In genomic region chr10:5828725-5829124, GRCh38 we compare ENCODE assay signal across 30 cellular contexts.
"Had no signal": no experiment of that assay in that cellular context is flagged by ENCODE, and none has a peak within 500 bp of the region (broad histone marks: within the 10 kb centered on the region; RNA-seq: fewer than 3 reads in every experiment).

No MANE protein-coding gene starts in this region.

- H3K27ac ChIP-seq: esophagus muscularis mucosa, left lung, neutrophil, ovary, suprapubic skin, tibial nerve had no signal

- H3K27me3 ChIP-seq: left lung, neutrophil, ovary, suprapubic skin, tibial nerve had no signal

- DNase-seq: activated CD4-positive, alpha-beta T cell treated with anti-CD3 and anti-CD28 coated beads for 4 hours; activated CD4-positive, alpha-beta T cell treated with anti-CD3 and anti-CD28 coated beads, Interleukin-2, amount 50 U/mL, for 4 hours; activated CD4-positive, CD25-positive, alpha-beta regulatory T cell; activated gamma-delta T cell treated with Interleukin-2 at 50 U/mL for 16 hours; activated naive CD4-positive, alpha-beta T cell treated with anti-CD3 and anti-CD28 coated beads, Interleukin-2, amount 50 U/mL, for 16 hours; amniotic stem cell; central memory CD4-positive, alpha-beta T cell; foreskin melanocyte; left lung; mesendoderm; mucosa of descending colon; ovary; stimulated activated CD4-positive, alpha-beta T cell treated with anti-CD3 and anti-CD28 coated beads, Interleukin-1b, Interleukin-23, amount 100 ng/mL, for 48 hours; stimulated activated CD4-positive, alpha-beta T cell treated with anti-CD3 and anti-CD28 coated beads, Interleukin-4, amount 100 ng/mL, for 4 hours; stimulated activated CD8-positive, alpha-beta memory T cell treated with anti-CD3 and anti-CD28 coated beads, Interleukin-4, amount 100 ng/mL, for 48 hours; stimulated activated naive CD4-positive, alpha-beta T cell; T-helper 1 cell had no signal

- H3K36me3 ChIP-seq: esophagus muscularis mucosa, left lung, neutrophil, ovary, suprapubic skin, tibial nerve had no signal

- FAIRE-seq: astrocyte, islet of Langerhans had no signal

- H3K4me3 Mint-ChIP-seq: activated T-helper 1 cell treated with anti-CD3 and anti-CD28 coated beads, Interleukin-12 subunit alpha, Interleukin-12 subunit beta, Interleukin-2, Interleukin-4 antibody, amounts not matched to agents 30 ng/mL and 10 ng/mL and 1 ng/mL, durations not matched to agents 14 hours and 24 hours and 36 hours; dendritic cell treated with granulocyte-macrophage colony-stimulating factor and Interleukin-4, amounts not matched to agents 40 ng/mL and 50 ng/mL, for 4 days; nephron; T-helper 2 cell treated with Interferon-gamma antibody and Interleukin-4, amounts not matched to agents 5 μg/mL and 100 μg/mL, for 36 hours had no signal

- ATAC-seq: left lung, mucosa of descending colon had no signal

- H3K27ac Mint-ChIP-seq: activated T-helper 1 cell treated with anti-CD3 and anti-CD28 coated beads, Interleukin-12 subunit alpha, Interleukin-12 subunit beta, Interleukin-2, Interleukin-4 antibody, amounts not matched to agents 30 ng/mL and 10 ng/mL and 1 ng/mL, durations not matched to agents 14 hours and 24 hours and 36 hours; dendritic cell treated with granulocyte-macrophage colony-stimulating factor and Interleukin-4, amounts not matched to agents 40 ng/mL and 50 ng/mL, for 4 days; nephron; progenitor cell of endocrine pancreas; T-helper 2 cell treated with Interferon-gamma antibody and Interleukin-4, amounts not matched to agents 5 μg/mL and 100 μg/mL, for 36 hours had no signal

- H3K4me2 ChIP-seq: smooth muscle cell had no signal

- H3K27me3 Mint-ChIP-seq: dendritic cell treated with granulocyte-macrophage colony-stimulating factor and Interleukin-4, amounts not matched to agents 40 ng/mL and 50 ng/mL, for 4 days; progenitor cell of endocrine pancreas had no signal

- H3K4me3 ChIP-seq: esophagus muscularis mucosa, left lung, lung, mucosa of descending colon, ovary, smooth muscle cell, suprapubic skin, tibial nerve had no signal

- H3K9me3 Mint-ChIP-seq: activated T-helper 1 cell treated with anti-CD3 and anti-CD28 coated beads, Interleukin-12 subunit alpha, Interleukin-12 subunit beta, Interleukin-2, Interleukin-4 antibody, amounts not matched to agents 30 ng/mL and 10 ng/mL and 1 ng/mL, durations not matched to agents 14 hours and 24 hours and 36 hours; dendritic cell treated with granulocyte-macrophage colony-stimulating factor and Interleukin-4, amounts not matched to agents 40 ng/mL and 50 ng/mL, for 4 days; nephron; T-helper 2 cell treated with Interferon-gamma antibody and Interleukin-4, amounts not matched to agents 5 μg/mL and 100 μg/mL, for 36 hours had no signal

- H3K9me3 ChIP-seq: esophagus muscularis mucosa, left lung, mucosa of descending colon, neutrophil, ovary, suprapubic skin, tibial nerve had no signal

- H3K4me1 ChIP-seq: esophagus muscularis mucosa, left lung, tibial nerve had no signal
